ENCODE assay signal across 8 cellular contexts in genomic region chr7:129948877-129949291, GRCh38. TPM values are rescaled to one million over a fixed set of nuclear protein-coding genes. Genes with fewer than 3 reads are reported as not detected.
DNase-seq lines count a peak whose midpoint lies in the region; ATAC-seq and TF ChIP-seq lines count a peak whose summit lies in the region.

No MANE protein-coding gene starts in this region.

- peaks cover 4% of the 10 kb centered on the region for H3K36me3 ChIP-seq in CD4-positive, CD25-positive, alpha-beta regulatory T cell (ENCODE audit: control insufficient read depth, insufficient read depth, low read length)
- peaks cover 13% of the 10 kb centered on the region for H3K36me3 ChIP-seq in OCI-LY3 (replicated peaks; ENCODE audit: low read depth, low read length)
- peaks cover 0 to 18% (median 0%) of the 10 kb centered on the region in 3 donors for H3K36me3 ChIP-seq in esophagus squamous epithelium
- peaks cover 0 to 11% of the 10 kb centered on the region in 2 donors for H3K36me3 ChIP-seq in muscle layer of duodenum (ENCODE audit: control insufficient read depth in 1 of 2, insufficient read depth in 2 of 2, low read length in 2 of 2)

- intact Hi-C loops in esophagus squamous epithelium (cut with DNase I): no loop called here

- H3K4me3 ChIP-seq in CD4-positive, CD25-positive, alpha-beta regulatory T cell (ENCODE audit: low read depth, low read length): peak overlapping the region; percentile 96
- H3K4me3 ChIP-seq in OCI-LY3 (ENCODE audit: low read length) (peak overlapping the region; percentile 91), esophagus squamous epithelium (peak overlapping the region; percentile 89 to 99 (median 92)), muscle layer of duodenum (ENCODE audit: low read depth in 1 of 2, low read length in 2 of 2) (peak overlapping the region; percentile 77 to 96)

- H3K36me3 Mint-ChIP-seq in CD4-positive, CD25-positive, alpha-beta regulatory T cell: peaks cover 17% of the 10 kb centered on the region
- H3K36me3 Mint-ChIP-seq in activated T-cell treated with anti-CD3 and anti-CD28 coated beads, Interleukin-2, amount 50 U/mL, for 24 hours (ENCODE audit: low read depth): peaks cover 17% of the 10 kb centered on the region

- no peaks in the 10 kb centered on the region for H3K27me3 ChIP-seq in CD4-positive, CD25-positive, alpha-beta regulatory T cell (ENCODE audit: control insufficient read depth, insufficient read depth, low read length)
- no peaks in the 10 kb centered on the region for H3K27me3 ChIP-seq in OCI-LY3 (ENCODE audit: low read depth, low read length)
- H3K27me3 ChIP-seq in esophagus squamous epithelium: no peaks in the 10 kb centered on the region
- no peaks in the 10 kb centered on the region for H3K27me3 ChIP-seq in muscle layer of duodenum (ENCODE audit: low read depth, low read length)

- H3K4me3 Mint-ChIP-seq in CD4-positive, CD25-positive, alpha-beta regulatory T cell: no peak overlapping the region
- no peak overlapping the region for H3K4me3 Mint-ChIP-seq in activated T-cell treated with anti-CD3 and anti-CD28 coated beads, Interleukin-2, amount 50 U/mL, for 24 hours

- no peaks in the 10 kb centered on the region for H3K27me3 Mint-ChIP-seq in CD4-positive, CD25-positive, alpha-beta regulatory T cell
- H3K27me3 Mint-ChIP-seq in activated T-cell treated with anti-CD3 and anti-CD28 coated beads, Interleukin-2, amount 50 U/mL, for 24 hours: no peaks in the 10 kb centered on the region

- ATAC-seq in CD4-positive, CD25-positive, alpha-beta regulatory T cell (ENCODE audit: low read depth in 2 of 2): peak; percentile 75 to 78
- peak; percentile 44 for ATAC-seq in GM19438 (IDR thresholded peaks at IDR 0.05; ENCODE audit: low read depth, unreplicated experiment)

- H3K27ac Mint-ChIP-seq in CD4-positive, CD25-positive, alpha-beta regulatory T cell: no peak overlapping the region
- H3K27ac Mint-ChIP-seq in activated T-cell treated with anti-CD3 and anti-CD28 coated beads, Interleukin-2, amount 50 U/mL, for 24 hours: no peak overlapping the region

- no peak for TF ChIP-seq CTCF in OCI-LY3 (IDR thresholded peaks at IDR 0.05; ENCODE audit: low read depth, low read length)
- TF ChIP-seq CTCF in esophagus squamous epithelium (IDR thresholded peaks at IDR 0.05): no peak

- H4K20me1 ChIP-seq in OCI-LY3 (ENCODE audit: insufficient read depth, low read length): peaks cover 45% of the 10 kb centered on the region

- DNase-seq in CD4-positive, CD25-positive, alpha-beta regulatory T cell: peak; percentile 78 to 91 (median 82)
- peak; percentile 87 for DNase-seq in HPDE6-E6E7 (ENCODE audit: extremely low spot score)
- peak; percentile 77 for DNase-seq in activated T-cell treated with anti-CD3 and anti-CD28 coated beads, Interleukin-2, amount 50 U/mL, for 24 hours
- DNase-seq in esophagus squamous epithelium (lab: John Stamatoyannopoulos, UW): peak; percentile 70
- peak; percentile 59 for DNase-seq in stimulated activated CD8-positive, alpha-beta memory T cell treated with anti-CD3 and anti-CD28 coated beads, Interleukin-7, amount 100 ng/mL, for 24 hours (ENCODE audit: low read depth)

- H3K9me3 Mint-ChIP-seq in CD4-positive, CD25-positive, alpha-beta regulatory T cell: peaks cover 0 to 1% (median 0%) of the 10 kb centered on the region in 7 donors
- no peaks in the 10 kb centered on the region for H3K9me3 Mint-ChIP-seq in activated T-cell treated with anti-CD3 and anti-CD28 coated beads, Interleukin-2, amount 50 U/mL, for 24 hours

- peak in 2 of 4 donors; percentile 50 to 63 for TF ChIP-seq POLR2A in esophagus squamous epithelium (IDR thresholded peaks at IDR 0.05)

- H3K9ac ChIP-seq in OCI-LY3 (ENCODE audit: low read length): peak overlapping the region; percentile 82

- H2AFZ ChIP-seq in OCI-LY3 (ENCODE audit: low read depth, low read length): no peak overlapping the region

- peak overlapping the region; percentile 89 for H3K27ac ChIP-seq in CD4-positive, CD25-positive, alpha-beta regulatory T cell (ENCODE audit: insufficient read depth, low read length, poor library complexity, severe bottlenecking)
- peak overlapping the region; percentile 70 for H3K27ac ChIP-seq in OCI-LY3 (ENCODE audit: low read length)
- peak overlapping the region; percentile 95 to 100 (median 99) for H3K27ac ChIP-seq in esophagus squamous epithelium
- peak overlapping the region; percentile 97 for H3K27ac ChIP-seq in muscle layer of duodenum (ENCODE audit: low read length)

- H3K4me1 Mint-ChIP-seq in CD4-positive, CD25-positive, alpha-beta regulatory T cell: peaks cover 8 to 30% (median 25%) of the 10 kb centered on the region in 4 donors
- peaks cover 33% of the 10 kb centered on the region for H3K4me1 Mint-ChIP-seq in activated T-cell treated with anti-CD3 and anti-CD28 coated beads, Interleukin-2, amount 50 U/mL, for 24 hours (ENCODE audit: low read depth)

- H3K4me1 ChIP-seq in CD4-positive, CD25-positive, alpha-beta regulatory T cell (ENCODE audit: control insufficient read depth, insufficient read depth, low read length, poor library complexity, severe bottlenecking): peaks cover 42% of the 10 kb centered on the region
- H3K4me1 ChIP-seq in OCI-LY3 (ENCODE audit: low read length) (peaks cover 36% of the 10 kb centered on the region), esophagus squamous epithelium (peaks cover 12 to 60% (median 24%) of the 10 kb centered on the region in 3 donors), muscle layer of duodenum (ENCODE audit: control insufficient read depth in 1 of 2, insufficient read depth in 2 of 2, low read length in 2 of 2) (peaks cover 8 to 21% of the 10 kb centered on the region in 2 donors)

- H3K4me2 ChIP-seq in OCI-LY3 (ENCODE audit: low read length): peak overlapping the region; percentile 92

- no peaks in the 10 kb centered on the region for H3K9me3 ChIP-seq in CD4-positive, CD25-positive, alpha-beta regulatory T cell (ENCODE audit: control insufficient read depth in 2 of 2, low read length in 2 of 2)
- no peaks in the 10 kb centered on the region for H3K9me3 ChIP-seq in OCI-LY3 (ENCODE audit: insufficient read depth, low read length)
- H3K9me3 ChIP-seq in esophagus squamous epithelium: no peaks in the 10 kb centered on the region
- H3K9me3 ChIP-seq in muscle layer of duodenum (ENCODE audit: control insufficient read depth in 1 of 2, low read length in 2 of 2): no peaks in the 10 kb centered on the region

- H3K79me2 ChIP-seq in OCI-LY3 (ENCODE audit: low read length): peaks cover 84% of the 10 kb centered on the region

- WGBS in esophagus squamous epithelium, 2 donors: 0% methylated on average over 5 to 10 of the region's 10 CpGs

RNA-seq across cellular contexts. Expression of gene UBE2H, which starts 3.9 kb away (rescaled TPM):
- 109 TPM for total RNA-seq in CD4-positive, CD25-positive, alpha-beta regulatory T cell
- polyA plus RNA-seq in CD4-positive, CD25-positive, alpha-beta regulatory T cell: 10 to 100 TPM; 50.7 to 73.5 (median 62.1) TPM
- total RNA-seq in esophagus squamous epithelium: 100 to 1,000 TPM in 2 of 4 donors, 10 to 100 TPM in 2; 60.1 to 113 (median 88.7) TPM

Comparison
In these comparisons a context has a peak if more than half of its experiments do, and no peak if none do; other contexts are left out.
1. Peak in every context shown above with its lines: DNase-seq, ATAC-seq, H3K4me3 ChIP-seq and H3K27ac ChIP-seq.